ENCODE assay signal across 7 cellular contexts in the genomic region with DNA sequence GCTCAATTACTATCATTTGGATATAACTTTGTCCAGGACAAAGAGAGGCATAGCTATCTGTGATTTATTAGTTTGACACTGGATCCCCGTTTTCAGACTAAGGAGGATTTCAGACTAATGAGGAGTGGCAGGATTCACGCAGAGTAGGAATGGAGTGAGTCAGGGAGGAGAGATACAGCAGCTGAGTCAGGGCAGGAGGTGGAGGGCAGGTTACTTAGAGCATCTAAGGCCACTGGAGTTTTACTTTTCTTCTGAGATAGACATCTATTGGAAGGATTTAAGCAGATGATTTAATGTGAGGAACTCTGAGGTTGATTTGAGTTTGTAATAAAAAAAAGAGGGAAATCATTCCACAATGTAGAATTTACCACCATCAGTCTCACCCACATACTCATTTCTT.
DNase-seq lines count a peak whose midpoint lies in the region; TF ChIP-seq lines count a peak whose summit lies in the region.
"Not testable (repeated sequence)": the region's sequence is repeated elsewhere in the genome, so short reads cannot be mapped to it uniquely, and the experiment has no call there.

No MANE protein-coding gene starts in this region.

- H3K27me3 Mint-ChIP-seq in MCF 10A (ENCODE audit: insufficient read depth, unreplicated experiment) = peaks cover 62% of the 10 kb centered on the region

- DNase-seq in Caki2 (ENCODE audit: low read depth) (peak; percentile 41), HPDE6-E6E7 (ENCODE audit: extremely low spot score) (peak; percentile 47), RPMI7951 (ENCODE audit: low read depth) (peak; percentile 26), MCF 10A (ENCODE audit: unreplicated experiment) (peak; percentile 18), epithelial cell of esophagus (ENCODE audit: low read depth) (peak; percentile 73), kidney tubule cell (ENCODE audit: low spot score) (peak; percentile 55), trophoblast cell (peak; percentile 9 to 34)

- not testable (repeated sequence) for H3K9me3 Mint-ChIP-seq in MCF 10A (ENCODE audit: unreplicated experiment)

- not testable (repeated sequence) for TF ChIP-seq CTCF in MCF 10A (IDR thresholded peaks at IDR 0.05; ENCODE audit: unreplicated experiment); epithelial cell of esophagus (IDR thresholded peaks at IDR 0.05; ENCODE audit: insufficient read depth, low read depth, low read length, missing control alignments)

- not testable (repeated sequence) for H3K27ac Mint-ChIP-seq in MCF 10A (ENCODE audit: low read depth, unreplicated experiment)

- H3K36me3 Mint-ChIP-seq in MCF 10A (ENCODE audit: insufficient read depth, unreplicated experiment) = not testable (repeated sequence)

- not testable (repeated sequence) for H3K4ac ChIP-seq in trophoblast cell (ENCODE audit: low read depth, low read length)

- H3K9ac ChIP-seq in trophoblast cell (ENCODE audit: low read length) = not testable (repeated sequence)

- intact Hi-C loops in MCF 10A (cut with micrococcal nuclease) = not testable (repeated sequence)

- H3K36me3 ChIP-seq in trophoblast cell (ENCODE audit: control insufficient read depth in 1 of 2, insufficient read depth in 2 of 2, low read length in 2 of 2) = not testable (repeated sequence)

- not testable (repeated sequence) for H2BK12ac ChIP-seq in trophoblast cell (ENCODE audit: low read length)

- not testable (repeated sequence) for H3K27ac ChIP-seq in trophoblast cell (ENCODE audit: low read depth, low read length)

- BruUV-seq in MCF 10A (replicated peaks; lab: Mats Ljungman, UMichigan) = not testable (repeated sequence)

- not testable (repeated sequence) for H3K4me1 ChIP-seq in trophoblast cell (ENCODE audit: control insufficient read depth in 1 of 2, insufficient read depth in 2 of 2, low read length in 2 of 2)

- not testable (repeated sequence) for H4K91ac ChIP-seq in trophoblast cell (ENCODE audit: low read depth, low read length)

- not testable (repeated sequence) for H3K4me3 Mint-ChIP-seq in MCF 10A (ENCODE audit: unreplicated experiment)

- H2BK5ac ChIP-seq in trophoblast cell (ENCODE audit: low read depth, low read length, poor library complexity) = not testable (repeated sequence)

- not testable (repeated sequence) for H3K23ac ChIP-seq in trophoblast cell (ENCODE audit: low read length)

- H3K9me3 ChIP-seq in trophoblast cell (ENCODE audit: insufficient read depth, low read depth, low read length) = not testable (repeated sequence)

- not testable (repeated sequence) for H3K27me3 ChIP-seq in trophoblast cell (ENCODE audit: insufficient read depth, low read length)

- not testable (repeated sequence) for H3K79me1 ChIP-seq in trophoblast cell (ENCODE audit: low read length)

- in situ Hi-C loops in Caki2 (cut with HindIII; ENCODE audit: low pct_unique_long_range_greater_than_20kb, low sequenced_read_pairs) = not testable (repeated sequence)

- WGBS in trophoblast cell (ENCODE audit: extremely low coverage, insufficient coverage, insufficient read length) = no CpG with 5 or more reads among the region's 2 CpGs

- H2AFZ ChIP-seq in trophoblast cell (ENCODE audit: insufficient read depth, low read length, poor library complexity) = not testable (repeated sequence)

- not testable (repeated sequence) for H3K18ac ChIP-seq in trophoblast cell (ENCODE audit: low read length)

- H4K12ac ChIP-seq in trophoblast cell (ENCODE audit: low read depth, low read length) = not testable (repeated sequence)

- not testable (repeated sequence) for H3K79me2 ChIP-seq in trophoblast cell (ENCODE audit: control insufficient read depth, insufficient read depth, low read length, poor library complexity)

- H2BK120ac ChIP-seq in trophoblast cell (ENCODE audit: insufficient read depth, low read length, poor library complexity) = not testable (repeated sequence)

- not testable (repeated sequence) for H2AK5ac ChIP-seq in trophoblast cell (ENCODE audit: low read length)

- H4K8ac ChIP-seq in trophoblast cell (ENCODE audit: low read depth, low read length) = not testable (repeated sequence)

- POLR2A ChIA-PET in MCF 10A (lab: Yijun Ruan, JAX) = not testable (repeated sequence)

- H3K4me3 ChIP-seq in epithelial cell of esophagus (ENCODE audit: low read length); trophoblast cell (ENCODE audit: low read depth, low read length): not testable (repeated sequence)

- not testable (repeated sequence) for H3K4me2 ChIP-seq in trophoblast cell (ENCODE audit: low read length)

- CTCF ChIA-PET in MCF 10A (lab: Yijun Ruan, JAX) = interaction anchor here (1.5 kb wide), 1 partner anchor 30 kb away, joined by 5 read pairs; no protein-coding TSS in a partner anchor

- H3K14ac ChIP-seq in trophoblast cell (ENCODE audit: low read length) = not testable (repeated sequence)

- not testable (repeated sequence) for H3K4me1 Mint-ChIP-seq in MCF 10A (ENCODE audit: insufficient read depth, unreplicated experiment)

Comparison
In these comparisons a context has a peak if more than half of its experiments do, and no peak if none do; other contexts are left out.
1. DNase-seq: peak in every context shown above with its lines; median percentile 73 in epithelial cell of esophagus; 55 in kidney tubule cell; 47 in HPDE6-E6E7; 41 in Caki2; 26 in RPMI7951; 22 in trophoblast cell; 18 in MCF 10A.